10 cellular contexts compared by ENCODE assay signal in the genomic region with DNA sequence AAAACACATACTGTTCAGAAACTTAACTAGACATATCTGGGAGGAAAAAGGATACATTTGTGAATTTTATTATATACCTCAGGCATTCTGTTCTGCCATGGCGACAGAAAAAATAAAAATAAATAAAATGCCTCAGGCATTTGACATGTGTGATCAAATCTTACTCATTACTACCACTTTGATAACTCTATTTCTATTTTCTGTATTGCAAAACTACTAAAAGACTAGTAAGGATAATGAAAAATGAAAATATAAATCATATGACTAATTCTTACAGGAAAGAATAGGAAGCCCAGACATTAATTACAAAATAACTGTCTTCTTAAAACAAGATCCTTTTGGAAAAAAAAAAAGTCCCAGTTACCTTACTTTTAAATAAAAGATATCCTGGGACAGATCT. TPM values are rescaled to one million over a fixed set of nuclear protein-coding genes. Genes with fewer than 3 reads are reported as not detected.
DNase-seq lines count a peak whose midpoint lies in the region; ATAC-seq, FAIRE-seq and TF ChIP-seq lines count a peak whose summit lies in the region.
"Had no signal": no experiment of that assay in that cellular context is flagged by ENCODE, and none has a peak within 500 bp of the region (broad histone marks: within the 10 kb centered on the region; RNA-seq: fewer than 3 reads in every experiment).

No MANE protein-coding gene starts in this region.

- H3K4me3 ChIP-seq in CD8-positive, alpha-beta memory T cell (ENCODE audit: low read length) = no peak overlapping the region
- H3K4me3 ChIP-seq in PC-3 (ENCODE audit: low read length) = no peak overlapping the region
- H3K4me3 ChIP-seq in osteoblast (ENCODE audit: insufficient read depth, low read length) = peak overlapping the region; percentile 54

- no peak for TF ChIP-seq CTCF in PC-3 (conservative IDR thresholded peaks at IDR 0.05; ENCODE audit: low read depth, low read length)
- TF ChIP-seq CTCF in osteoblast (IDR thresholded peaks at IDR 0.05; ENCODE audit: extremely low read depth, low read depth, low read length) = no peak

- no peak for DNase-seq in CD8-positive, alpha-beta memory T cell
- DNase-seq in PC-3 (peak; percentile 44), dermis blood vessel endothelial cell (peak; percentile 37), osteoblast (ENCODE audit: insufficient read length, low spot score, missing footprints) (no peak), urothelium cell line (ENCODE audit: low spot score) (no peak)
- DNase-seq: activated gamma-delta T cell treated with Interleukin-2 at 50 U/mL for 16 hours had no signal

- H3K36me3 Mint-ChIP-seq in CD8-positive, alpha-beta memory T cell = peaks cover 0 to 27% (median 0%) of the 10 kb centered on the region in 3 donors

- POLR2A ChIA-PET in CD8-positive, alpha-beta memory T cell (lab: Charles Lee) = no interaction called here
- POLR2A ChIA-PET in PC-3 (lab: Charles Lee; ENCODE audit: unreplicated experiment) = no interaction called here

- no peak for FAIRE-seq in urothelium cell line (lab: Jason Lieb, UNC)
- FAIRE-seq: HTR-8/SVneo had no signal

- peak overlapping the region; percentile 24 for H3K27ac ChIP-seq in CD8-positive, alpha-beta memory T cell (ENCODE audit: low read depth, low read length)
- peak overlapping the region; percentile 14; the same call in 1 of the 2 replicates for H3K27ac ChIP-seq in PC-3 (ENCODE audit: low read length)
- peak overlapping the region; percentile 81 for H3K27ac ChIP-seq in osteoblast (ENCODE audit: low read depth, low read length)

- H3K4me3 Mint-ChIP-seq in CD8-positive, alpha-beta memory T cell = peak overlapping the region; percentile 32 to 100 (median 97)

- H3F3A ChIP-seq in PC-3 (ENCODE audit: low read length, unreplicated experiment) = no peaks in the 10 kb centered on the region

- H3K27me3 ChIP-seq in CD8-positive, alpha-beta memory T cell (ENCODE audit: insufficient read depth, low read length, poor library complexity, severe bottlenecking) = no peaks in the 10 kb centered on the region
- no peaks in the 10 kb centered on the region for H3K27me3 ChIP-seq in PC-3 (ENCODE audit: low read length)
- no peaks in the 10 kb centered on the region for H3K27me3 ChIP-seq in osteoblast (ENCODE audit: insufficient read depth, low read length)

- H3K4me2 ChIP-seq in PC-3 (ENCODE audit: low read length) (peak overlapping the region; percentile 51), osteoblast (ENCODE audit: insufficient read depth, low read length) (peak overlapping the region; percentile 81)

- no TSS peak for BruUV-seq in PC-3 (replicated peaks; lab: Mats Ljungman, UMichigan)

- CTCF ChIA-PET in CD8-positive, alpha-beta memory T cell (lab: Charles Lee) = no interaction called here
- CTCF ChIA-PET in PC-3 (lab: Charles Lee) = no interaction called here

- peak overlapping the region; percentile 34 to 98 (median 92) for H3K27ac Mint-ChIP-seq in CD8-positive, alpha-beta memory T cell

- no peak overlapping the region for H3K9ac ChIP-seq in PC-3 (ENCODE audit: low read length)

- peaks cover 100% of the 10 kb centered on the region for H3K79me2 ChIP-seq in PC-3 (ENCODE audit: low read length)
- peaks cover 100% of the 10 kb centered on the region for H3K79me2 ChIP-seq in osteoblast (ENCODE audit: insufficient read depth, low read length)

- H3K4me1 Mint-ChIP-seq in CD8-positive, alpha-beta memory T cell = peaks cover 65 to 78% (median 76%) of the 10 kb centered on the region in 3 donors

- no peaks in the 10 kb centered on the region for H3K9me2 ChIP-seq in PC-3 (replicated peaks; ENCODE audit: low read length)

- peaks cover 63% of the 10 kb centered on the region for H4K20me1 ChIP-seq in PC-3 (ENCODE audit: low read length)
- H4K20me1 ChIP-seq in osteoblast (ENCODE audit: insufficient read depth, low read length) = peaks cover 73% of the 10 kb centered on the region

- H2AFZ ChIP-seq in PC-3 (ENCODE audit: low read length) (no peak overlapping the region), osteoblast (ENCODE audit: low read length) (no peak overlapping the region)

- intact Hi-C loops in PC-3 (cut with micrococcal nuclease) = no loop called here

- H3K27me3 Mint-ChIP-seq in CD8-positive, alpha-beta memory T cell = peaks cover 0 to 1% of the 10 kb centered on the region in 2 donors

- ATAC-seq in PC-3 = no peak
- ATAC-seq in HG03097 (IDR thresholded peaks at IDR 0.05; ENCODE audit: low FRiP score, unreplicated experiment) = no peak
- no peak for ATAC-seq in GM19395 (IDR thresholded peaks at IDR 0.05; ENCODE audit: unreplicated experiment)
- ATAC-seq in GM19328 (IDR thresholded peaks at IDR 0.05; ENCODE audit: unreplicated experiment) = no peak

- no peaks in the 10 kb centered on the region for H3K9me3 Mint-ChIP-seq in CD8-positive, alpha-beta memory T cell

- H3K9me3 ChIP-seq in CD8-positive, alpha-beta memory T cell (ENCODE audit: low read length) = no peaks in the 10 kb centered on the region
- H3K9me3 ChIP-seq in PC-3 (ENCODE audit: low read length) (no peaks in the 10 kb centered on the region), osteoblast (ENCODE audit: low read depth, low read length) (no peaks in the 10 kb centered on the region)

- H3K36me3 ChIP-seq in CD8-positive, alpha-beta memory T cell (ENCODE audit: insufficient read depth, low read length) = no peaks in the 10 kb centered on the region
- no peaks in the 10 kb centered on the region for H3K36me3 ChIP-seq in PC-3 (ENCODE audit: low read depth, low read length)
- no peaks in the 10 kb centered on the region for H3K36me3 ChIP-seq in osteoblast (ENCODE audit: insufficient read depth, low read length)

- peaks cover 56% of the 10 kb centered on the region for H3K4me1 ChIP-seq in CD8-positive, alpha-beta memory T cell (ENCODE audit: insufficient read depth, low read length)
- H3K4me1 ChIP-seq in PC-3 (ENCODE audit: insufficient read depth, low read length) = peaks cover 23% of the 10 kb centered on the region
- peaks cover 33% of the 10 kb centered on the region for H3K4me1 ChIP-seq in osteoblast (ENCODE audit: insufficient read depth, low read length)

RNA-seq across cellular contexts. Expression of gene PICALM, which starts 5.3 kb away (rescaled TPM):
- total RNA-seq in CD8-positive, alpha-beta memory T cell = 100 to 1,000 TPM in 1 of 2 experiments, 10 to 100 TPM in 1; 95.2 to 103 TPM
- polyA plus RNA-seq in CD8-positive, alpha-beta memory T cell = 25.6 TPM
- total RNA-seq in PC-3 (2014; rRNA removed) (53.0 and 59.3 TPM in 2 replicates), dermis blood vessel endothelial cell (238 and 240 TPM in 2 replicates), osteoblast (313 and 324 TPM in 2 replicates)

Comparison
In these comparisons a context has a peak if more than half of its experiments do, and no peak if none do; other contexts are left out.
1. DNase-seq: peak in PC-3 (single experiment) and dermis blood vessel endothelial cell (single experiment); none in CD8-positive, alpha-beta memory T cell (0 of 5), osteoblast (single experiment) and urothelium cell line (single experiment).
2. H3K27ac ChIP-seq: peak in every context shown above with its lines; median percentile 81 in osteoblast; 24 in CD8-positive, alpha-beta memory T cell; 14 in PC-3.